In the genomic region with DNA sequence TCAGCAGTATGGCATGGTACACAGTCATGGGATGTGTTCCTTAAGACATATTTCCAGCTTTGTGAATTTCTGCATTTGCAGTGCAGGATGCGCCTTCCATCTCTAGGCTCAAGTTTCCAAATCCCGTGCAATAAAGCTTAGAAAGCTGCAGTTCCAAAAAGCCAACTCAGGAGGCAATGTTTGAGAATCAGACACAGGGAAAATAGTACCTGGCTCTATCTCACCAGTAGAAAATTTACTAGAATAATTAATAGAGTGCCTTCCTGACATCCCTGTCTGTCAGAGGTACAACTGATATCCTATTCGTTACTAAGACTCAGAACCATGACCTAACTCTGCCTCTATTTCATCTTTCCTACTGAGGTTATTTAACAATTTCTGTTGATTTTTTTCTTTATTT, we compare ENCODE assay signal across 26 cellular contexts.
"Had no signal": no experiment of that assay in that cellular context is flagged by ENCODE, and none has a peak within 500 bp of the region (broad histone marks: within the 10 kb centered on the region; RNA-seq: fewer than 3 reads in every experiment).

No MANE protein-coding gene starts in this region.

- H3K9me3 ChIP-seq: gastrocnemius medialis, left lung, ovary, psoas muscle, sigmoid colon, stomach, testis, tibial artery, upper lobe of left lung had no signal

- H3K36me3 Mint-ChIP-seq: naive thymus-derived CD8-positive, alpha-beta T cell; stimulated activated effector memory CD8-positive, alpha-beta T cell treated with anti-CD3 and anti-CD28 coated beads, Interleukin-12 subunit alpha, Interleukin-12 subunit beta, amount 100 ng/mL, for 72 hours had no signal

- H3K4me3 ChIP-seq: dorsolateral prefrontal cortex, gastrocnemius medialis, hepatocyte, left lung, ovary, psoas muscle, sigmoid colon, stomach, testis, tibial artery, upper lobe of left lung had no signal

- H3K4me1 ChIP-seq: gastrocnemius medialis, left lung, psoas muscle, sigmoid colon, stomach, testis, tibial artery, upper lobe of left lung had no signal

- H3K4me3 Mint-ChIP-seq: naive thymus-derived CD8-positive, alpha-beta T cell; nephron progenitor cell; stimulated activated effector memory CD8-positive, alpha-beta T cell treated with anti-CD3 and anti-CD28 coated beads, Interleukin-12 subunit alpha, Interleukin-12 subunit beta, amount 100 ng/mL, for 72 hours had no signal

- H3K27me3 ChIP-seq: hepatocyte, ovary, sigmoid colon, stomach, testis, tibial artery, upper lobe of left lung had no signal

- H3K4me2 ChIP-seq: hepatocyte had no signal

- H3K79me2 ChIP-seq: hepatocyte had no signal

- H3K27me3 Mint-ChIP-seq: naive thymus-derived CD8-positive, alpha-beta T cell had no signal

- H3K36me3 ChIP-seq: gastrocnemius medialis, left lung, ovary, sigmoid colon, stomach, tibial artery, upper lobe of left lung had no signal

- H3K27ac Mint-ChIP-seq: naive thymus-derived CD8-positive, alpha-beta T cell; nephron progenitor cell; stimulated activated effector memory CD8-positive, alpha-beta T cell treated with anti-CD3 and anti-CD28 coated beads, Interleukin-12 subunit alpha, Interleukin-12 subunit beta, amount 100 ng/mL, for 72 hours had no signal

- H3K27ac ChIP-seq: dorsolateral prefrontal cortex, epithelial cell of prostate, gastrocnemius medialis, hepatocyte, left lung, ovary, psoas muscle, sigmoid colon, stomach, testis, tibial artery, upper lobe of left lung had no signal

- H2AFZ ChIP-seq: hepatocyte had no signal

- H3K4me1 Mint-ChIP-seq: naive thymus-derived CD8-positive, alpha-beta T cell; nephron progenitor cell; stimulated activated effector memory CD8-positive, alpha-beta T cell treated with anti-CD3 and anti-CD28 coated beads, Interleukin-12 subunit alpha, Interleukin-12 subunit beta, amount 100 ng/mL, for 72 hours had no signal

- H3K9me3 Mint-ChIP-seq: nephron progenitor cell; stimulated activated effector memory CD8-positive, alpha-beta T cell treated with anti-CD3 and anti-CD28 coated beads, Interleukin-12 subunit alpha, Interleukin-12 subunit beta, amount 100 ng/mL, for 72 hours had no signal

- DNase-seq: dorsolateral prefrontal cortex; effector CD4-positive, alpha-beta T cell; foreskin fibroblast; gastrocnemius medialis; head of caudate nucleus; left cardiac atrium; left lung; mesenchymal stem cell; naive thymus-derived CD8-positive, alpha-beta T cell; nephron progenitor cell; occipital lobe; ovary; posterior cingulate gyrus; psoas muscle; right cardiac atrium; sigmoid colon; stimulated activated CD4-positive, alpha-beta T cell treated with anti-CD3 and anti-CD28 coated beads, Interleukin-2, amount 100 ng/mL, for 24 hours; stimulated activated CD4-positive, alpha-beta T cell treated with anti-CD3 and anti-CD28 coated beads, Interleukin-4, amount 100 ng/mL, for 24 hours; stimulated activated naive CD4-positive, alpha-beta T cell treated with Interleukin-2 at 50 U/mL for 16 hours; stomach; testis; tibial artery; upper lobe of left lung had no signal
